26 cellular contexts compared by ENCODE assay signal in genomic region chrX:147978931-147979330, GRCh38. TPM values are rescaled to one million over a fixed set of nuclear protein-coding genes. Genes with fewer than 3 reads are reported as not detected.
DNase-seq lines count a peak whose midpoint lies in the region; ATAC-seq and TF ChIP-seq lines count a peak whose summit lies in the region.
"Had no signal": no experiment of that assay in that cellular context is flagged by ENCODE, and none has a peak within 500 bp of the region (broad histone marks: within the 10 kb centered on the region; RNA-seq: fewer than 3 reads in every experiment).

No MANE protein-coding gene starts in this region.

- ATAC-seq in PC-3 (no peak), GM18858 (IDR thresholded peaks at IDR 0.05; ENCODE audit: unreplicated experiment) (no peak)
- ATAC-seq: activated CD8-positive, alpha-beta T cell treated with anti-CD3 and anti-CD28 coated beads for 36 hours; left lobe of liver; SK-N-SH treated with all-trans-retinoic acid at 6 μM for 48 hours; stimulated activated effector memory CD8-positive, alpha-beta T cell treated with anti-CD3 and anti-CD28 coated beads, Interleukin-12 subunit alpha, Interleukin-12 subunit beta, amount 100 ng/mL, for 72 hours; T-helper 17 cell had no signal

- H3F3A ChIP-seq in PC-3 (ENCODE audit: low read length, unreplicated experiment), result no peaks in the 10 kb centered on the region

- DNase-seq in H4 (ENCODE audit: low spot score) (peak; percentile 16), PC-3 (peak; percentile 21), astrocyte of the hippocampus (ENCODE audit: low read depth, low spot score) (peak; percentile 7), posterior vena cava (ENCODE audit: low spot score) (no peak), NCI-H510A treated with DMSO at 0.1 percent for 48 hours (lab: John Stamatoyannopoulos, UW) (no peak)
- no peak for DNase-seq in activated CD4-positive, alpha-beta T cell treated with anti-CD3 and anti-CD28 coated beads, Interleukin-2, amount 50 U/mL, for 4 hours
- DNase-seq: activated CD4-positive, alpha-beta T cell treated with anti-CD3 and anti-CD28 coated beads for 1 hour; activated CD8-positive, alpha-beta T cell treated with anti-CD3 and anti-CD28 coated beads for 36 hours; activated naive CD4-positive, alpha-beta T cell treated with anti-CD3 and anti-CD28 coated beads, Interleukin-2, amount 50 U/mL, for 16 hours; CD4-positive, CD25-positive, alpha-beta regulatory T cell; GOT3; immature natural killer cell; Karpas-422; NCI-H1694; NCI-H446 treated with DMSO at 0.1 percent for 48 hours; nephron progenitor cell; Right ventricle myocardium superior; T-helper 17 cell had no signal

- no peak overlapping the region for H3K9ac ChIP-seq in PC-3 (ENCODE audit: low read length)

- H3K79me2 ChIP-seq in PC-3 (ENCODE audit: low read length), result no peaks in the 10 kb centered on the region

- no peak overlapping the region for H3K27ac ChIP-seq in PC-3 (ENCODE audit: low read length)
- H3K27ac ChIP-seq: tibial nerve had no signal

- intact Hi-C loops in PC-3 (cut with micrococcal nuclease), result no loop called here
- intact Hi-C loops in posterior vena cava (cut with DNase I), result no loop called here

- no TSS peak for BruUV-seq in PC-3 (replicated peaks; lab: Mats Ljungman, UMichigan)

- H2AFZ ChIP-seq in PC-3 (ENCODE audit: low read length), result no peak overlapping the region

- no peaks in the 10 kb centered on the region for H3K36me3 ChIP-seq in PC-3 (ENCODE audit: low read depth, low read length)
- H3K36me3 ChIP-seq: tibial nerve had no signal

- no peak overlapping the region for H3K4me2 ChIP-seq in PC-3 (ENCODE audit: low read length)

- no peaks in the 10 kb centered on the region for H3K9me3 ChIP-seq in PC-3 (ENCODE audit: low read length)
- H3K9me3 ChIP-seq: tibial nerve had no signal

- H4K20me1 ChIP-seq in PC-3 (ENCODE audit: low read length), result no peaks in the 10 kb centered on the region

- no peaks in the 10 kb centered on the region for H3K27me3 ChIP-seq in PC-3 (ENCODE audit: low read length)
- H3K27me3 ChIP-seq: tibial nerve had no signal

- POLR2A ChIA-PET in PC-3 (lab: Charles Lee; ENCODE audit: unreplicated experiment), result no interaction called here

- no peaks in the 10 kb centered on the region for H3K4me1 ChIP-seq in PC-3 (ENCODE audit: insufficient read depth, low read length)
- H3K4me1 ChIP-seq: tibial nerve had no signal

- H3K9me2 ChIP-seq in PC-3 (replicated peaks; ENCODE audit: low read length), result no peaks in the 10 kb centered on the region

- H3K4me3 ChIP-seq in PC-3 (ENCODE audit: low read length), result no peak overlapping the region
- H3K4me3 ChIP-seq: tibial nerve had no signal

- TF ChIP-seq CTCF in PC-3 (conservative IDR thresholded peaks at IDR 0.05; ENCODE audit: low read depth, low read length), result no peak

- CTCF ChIA-PET in PC-3 (lab: Charles Lee), result no interaction called here

RNA-seq across cellular contexts. Expression of gene FMR1NB, which starts 2.2 kb away (rescaled TPM):
- not detected in 2 replicates for total RNA-seq in H4 (2014; rRNA removed; shearing (Covaris generic))
- total RNA-seq in PC-3 (2014; rRNA removed) (not detected in 2 replicates), posterior vena cava (not detected)
- total RNA-seq: activated CD8-positive, alpha-beta T cell treated with anti-CD3 and anti-CD28 coated beads for 36 hours; CD4-positive, CD25-positive, alpha-beta regulatory T cell; fibroblast of lung; left lobe of liver; osteoblast; Right ventricle myocardium superior; skeletal muscle tissue; T-helper 17 cell; tibial nerve had no signal

Comparison
In these comparisons a context has a peak if more than half of its experiments do, and no peak if none do; other contexts are left out.
1. DNase-seq: peak in H4 (single experiment), PC-3 (single experiment) and astrocyte of the hippocampus (single experiment); none in activated CD4-positive, alpha-beta T cell treated with anti-CD3 and anti-CD28 coated beads, Interleukin-2, amount 50 U/mL, for 4 hours (0 of 2), posterior vena cava (single experiment) and NCI-H510A treated with DMSO at 0.1 percent for 48 hours (single experiment).